In genomic region chr18:13455960-13456471, GRCh38 we compare ENCODE assay signal across 9 cellular contexts.
DNase-seq lines count a peak whose midpoint lies in the region; ATAC-seq and TF ChIP-seq lines count a peak whose summit lies in the region.
"Had no signal": no experiment of that assay in that cellular context is flagged by ENCODE, and none has a peak within 500 bp of the region (broad histone marks: within the 10 kb centered on the region; RNA-seq: fewer than 3 reads in every experiment).

No MANE protein-coding gene starts in this region.

- intact Hi-C loops in CD4-positive, alpha-beta memory T cell (cut with micrococcal nuclease), result no loop called here

- CTCF ChIA-PET in CD4-positive, alpha-beta memory T cell (lab: Charles Lee; ENCODE audit: partially characterized antibody), result interaction anchor here (1.1 kb wide), 1 partner anchor 240 kb away, joined by 3 read pairs; no protein-coding TSS in a partner anchor

- peak overlapping the region; percentile 62 to 93 (median 78) for H3K27ac Mint-ChIP-seq in CD4-positive, alpha-beta memory T cell
- peak overlapping the region; percentile 36 for H3K27ac Mint-ChIP-seq in chondrocyte (ENCODE audit: unreplicated experiment)

- peaks cover 27 to 60% (median 41%) of the 10 kb centered on the region in 4 donors for H3K4me1 Mint-ChIP-seq in CD4-positive, alpha-beta memory T cell
- peaks cover 20% of the 10 kb centered on the region for H3K4me1 Mint-ChIP-seq in chondrocyte (ENCODE audit: low read depth)

- peak in 3 of 5 donors; percentile 12 to 24 (median 13) for DNase-seq in CD4-positive, alpha-beta memory T cell
- no peak for DNase-seq in chondrocyte (ENCODE audit: low spot score)
- no peak for DNase-seq in dedifferentiated amniotic fluid mesenchymal stem cell (ENCODE audit: extremely low spot score)
- DNase-seq in CD1c-positive myeloid dendritic cell (ENCODE audit: extremely low spot score), result no peak
- no peak for DNase-seq in foreskin keratinocyte
- DNase-seq: IMR-90 had no signal

- no peaks in the 10 kb centered on the region for H3K36me3 ChIP-seq in CD4-positive, alpha-beta memory T cell (ENCODE audit: insufficient read depth, low read length)

- H3K4me3 ChIP-seq in CD4-positive, alpha-beta memory T cell (ENCODE audit: low read length in 2 of 2), result peak overlapping the region in 1 of 2 donors; percentile 12

- POLR2A ChIA-PET in CD4-positive, alpha-beta memory T cell (lab: Charles Lee; ENCODE audit: partially characterized antibody), result interaction anchor here (1.1 kb wide), 1 partner anchor 17 kb away, joined by 3 read pairs; no protein-coding TSS in a partner anchor

- H3K9me3 ChIP-seq in CD4-positive, alpha-beta memory T cell (ENCODE audit: control insufficient read depth in 1 of 2, low read length in 2 of 2), result no peaks in the 10 kb centered on the region

- no peak for TF ChIP-seq CTCF in chondrocyte (IDR thresholded peaks at IDR 0.05)
- no peak for TF ChIP-seq CTCF in foreskin keratinocyte (conservative IDR thresholded peaks at IDR 0.05)

- peaks cover 23% of the 10 kb centered on the region for H3K4me1 ChIP-seq in CD4-positive, alpha-beta memory T cell (ENCODE audit: insufficient read depth, low read length)
- H3K4me1 ChIP-seq in foreskin keratinocyte, result no peaks in the 10 kb centered on the region

- no peaks in the 10 kb centered on the region for H3K9me3 Mint-ChIP-seq in CD4-positive, alpha-beta memory T cell
- H3K9me3 Mint-ChIP-seq in chondrocyte (ENCODE audit: low read depth), result peaks cover 3% of the 10 kb centered on the region

- H3K36me3 Mint-ChIP-seq in CD4-positive, alpha-beta memory T cell, result peaks cover 0 to 9% of the 10 kb centered on the region in 2 donors
- peaks cover 10% of the 10 kb centered on the region for H3K36me3 Mint-ChIP-seq in chondrocyte (ENCODE audit: low read depth)

- peak overlapping the region in 7 of 8 donors; percentile 23 to 85 (median 49) for H3K4me3 Mint-ChIP-seq in CD4-positive, alpha-beta memory T cell
- no peak overlapping the region for H3K4me3 Mint-ChIP-seq in chondrocyte (ENCODE audit: unreplicated experiment)

- H3K27me3 ChIP-seq in CD4-positive, alpha-beta memory T cell (ENCODE audit: insufficient read depth, low read length), result no peaks in the 10 kb centered on the region
- H3K27me3 ChIP-seq in foreskin keratinocyte, result no peaks in the 10 kb centered on the region

- H3K27me3 Mint-ChIP-seq in CD4-positive, alpha-beta memory T cell, result no peaks in the 10 kb centered on the region
- no peaks in the 10 kb centered on the region for H3K27me3 Mint-ChIP-seq in chondrocyte (ENCODE audit: low read depth)

- no peak overlapping the region for H3K27ac ChIP-seq in CD4-positive, alpha-beta memory T cell (ENCODE audit: low read depth, low read length)
- H3K27ac ChIP-seq in foreskin keratinocyte, result no peak overlapping the region

- peak; percentile 69 for ATAC-seq in GM19395 (IDR thresholded peaks at IDR 0.05; ENCODE audit: unreplicated experiment)
- ATAC-seq in HG03521 (IDR thresholded peaks at IDR 0.05; ENCODE audit: unreplicated experiment), result peak; percentile 59
- no peak for ATAC-seq in HG02571 (IDR thresholded peaks at IDR 0.05; ENCODE audit: unreplicated experiment)
- ATAC-seq in foreskin keratinocyte, result no peak

Comparison
In these comparisons a context has a peak if more than half of its experiments do, and no peak if none do; other contexts are left out.
1. DNase-seq: peak in CD4-positive, alpha-beta memory T cell (3 of 5); none in chondrocyte (single experiment), dedifferentiated amniotic fluid mesenchymal stem cell (single experiment), CD1c-positive myeloid dendritic cell (single experiment) and foreskin keratinocyte (0 of 2).
2. ATAC-seq: peak in GM19395 (single experiment) and HG03521 (single experiment); none in HG02571 (single experiment) and foreskin keratinocyte (single experiment).